1 cellular context compared by ENCODE assay signal in genomic region chr9:106878943-106879916, GRCh38.
TF ChIP-seq lines count a peak whose summit lies in the region.

No MANE protein-coding gene starts in this region.

TF ChIP-seq in H1, 55 proteins besides CTCF, POLR2A, EP300 and RAD21:
- no peak for TF ChIP-seq CHD2 (IDR thresholded peaks at IDR 0.05; ENCODE audit: low read length)
- TF ChIP-seq KDM4A (IDR thresholded peaks at IDR 0.05; ENCODE audit: low read depth, low read length, severe bottlenecking): no peak
- TF ChIP-seq SP4 (IDR thresholded peaks at IDR 0.05; ENCODE audit: low read length): no peak
- no peak for TF ChIP-seq TEAD4 (IDR thresholded peaks at IDR 0.05; ENCODE audit: low read depth, low read length)
- no peak for TF ChIP-seq KDM1A (IDR thresholded peaks at IDR 0.05; ENCODE audit: borderline replicate concordance, low read length)
- TF ChIP-seq FOSL1 (IDR thresholded peaks at IDR 0.05; ENCODE audit: insufficient read depth, low read depth, low read length): no peak
- TF ChIP-seq SAP30 (IDR thresholded peaks at IDR 0.05; ENCODE audit: insufficient read depth, insufficient replicate concordance, low read length): no peak
- TF ChIP-seq NRF1 (IDR thresholded peaks at IDR 0.05; ENCODE audit: low read depth, low read length): no peak
- TF ChIP-seq BACH1 (IDR thresholded peaks at IDR 0.05; ENCODE audit: low read length): no peak
TF ChIP-seq in H1: peak in this region for 0.
